Comparison of ENCODE assay signal across 29 cellular contexts in the genomic region with DNA sequence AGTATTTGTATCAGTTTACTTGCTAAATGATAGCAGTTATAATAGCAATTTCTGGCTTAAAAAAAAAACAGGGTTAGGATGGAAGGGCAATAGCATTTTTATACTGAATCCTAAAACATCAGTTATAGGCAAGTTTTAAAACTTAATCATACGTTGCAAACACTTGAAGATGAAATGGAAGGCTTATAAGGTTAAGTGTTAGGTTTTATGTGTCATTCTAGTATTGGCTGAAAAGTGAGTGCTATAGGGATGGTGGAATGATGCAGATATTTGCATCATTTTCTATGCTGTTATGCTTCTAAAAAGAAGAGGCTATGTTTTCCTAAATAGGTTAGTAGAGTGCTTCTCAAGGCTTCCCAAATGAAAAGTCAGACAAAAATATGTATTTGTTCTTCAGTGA.
"Had no signal": no experiment of that assay in that cellular context is flagged by ENCODE, and none has a peak within 500 bp of the region (broad histone marks: within the 10 kb centered on the region; RNA-seq: fewer than 3 reads in every experiment).

No MANE protein-coding gene starts in this region.

- H3K9me3 ChIP-seq: esophagus muscularis mucosa, heart right ventricle, neutrophil, ovary, psoas muscle, sigmoid colon, uterus had no signal

- H3K4me3 Mint-ChIP-seq: activated naive CD8-positive, alpha-beta T cell treated with anti-CD3 and anti-CD28 coated beads, Interleukin-2, amount 10 ng/mL, durations not matched to agents 7 days and 5 days; activated T-cell treated with anti-CD3 and anti-CD28 coated beads, Interleukin-2, amount 50 U/mL, for 4 hours; dendritic cell treated with granulocyte-macrophage colony-stimulating factor and Interleukin-4, amounts not matched to agents 40 ng/mL and 50 ng/mL, for 4 days; mesothelial cell of epicardium; naive B cell; nephron progenitor cell; stimulated activated memory B cell treated with anti-CD40 and anti-IgM and Interleukin-4, amounts not matched to agents 10 μg/mL and 1 μg/mL and 100 μg/mL, for 72 hours; stimulated activated naive CD8-positive, alpha-beta T cell treated with anti-CD3 and anti-CD28 coated beads, Interleukin-15, amount 100 ng/mL, for 72 hours; T-helper 1 cell treated with Interleukin-12 subunit alpha and Interleukin-12 subunit beta and Interleukin-4 antibody, amounts not matched to agents 30 μg/mL and 1 μg/mL, for 36 hours; type B pancreatic cell had no signal

- DNase-seq: activated CD4-positive, alpha-beta T cell treated with anti-CD3 and anti-CD28 coated beads for 1 hour; activated CD4-positive, alpha-beta T cell treated with anti-CD3 and anti-CD28 coated beads, Interleukin-2, amount 50 U/mL, for 1 hour; activated CD8-positive, alpha-beta memory T cell treated with anti-CD3 and anti-CD28 coated beads, Interleukin-2, amount 50 U/mL, for 4 hours; activated effector memory CD4-positive, alpha-beta T cell treated with Interleukin-2 at 50 U/mL for 16 hours; activated naive CD4-positive, alpha-beta T cell treated with Interleukin-2 at 50 U/mL for 16 hours; activated naive CD8-positive, alpha-beta T cell treated with anti-CD3 and anti-CD28 coated beads, Interleukin-2, amount 10 ng/mL, durations not matched to agents 7 days and 5 days; activated T-cell treated with anti-CD3 and anti-CD28 coated beads, Interleukin-2, amount 50 U/mL, for 4 hours; amniotic stem cell; brain microvascular endothelial cell; foreskin keratinocyte; heart right ventricle; naive B cell; nephron progenitor cell; ovary; psoas muscle; sigmoid colon; small intestine; stimulated activated CD4-positive, alpha-beta T cell treated with anti-CD3 and anti-CD28 coated beads, Interleukin-4, amount 100 ng/mL, for 24 hours; stimulated activated naive CD8-positive, alpha-beta T cell treated with anti-CD3 and anti-CD28 coated beads, Interleukin-15, amount 100 ng/mL, for 72 hours; substantia nigra; T-helper 9 cell; uterus had no signal

- H3K36me3 ChIP-seq: brain microvascular endothelial cell, neutrophil, ovary, uterus had no signal

- ATAC-seq: activated T-cell treated with anti-CD3 and anti-CD28 coated beads, Interleukin-2, amount 50 U/mL, for 4 hours; foreskin keratinocyte; heart right ventricle; psoas muscle; stimulated activated memory B cell treated with anti-CD40 and anti-IgM and Interleukin-4, amounts not matched to agents 10 μg/mL and 1 μg/mL and 100 μg/mL, for 72 hours; stimulated activated naive CD8-positive, alpha-beta T cell treated with anti-CD3 and anti-CD28 coated beads, Interleukin-15, amount 100 ng/mL, for 72 hours had no signal

- H3K4me3 ChIP-seq: esophagus muscularis mucosa, heart right ventricle, ovary, psoas muscle, sigmoid colon, uterus had no signal

- H3K9me3 Mint-ChIP-seq: activated naive CD8-positive, alpha-beta T cell treated with anti-CD3 and anti-CD28 coated beads, Interleukin-2, amount 10 ng/mL, durations not matched to agents 7 days and 5 days; activated T-cell treated with anti-CD3 and anti-CD28 coated beads, Interleukin-2, amount 50 U/mL, for 4 hours; dendritic cell treated with granulocyte-macrophage colony-stimulating factor and Interleukin-4, amounts not matched to agents 40 ng/mL and 50 ng/mL, for 4 days; naive B cell; nephron progenitor cell; stimulated activated memory B cell treated with anti-CD40 and anti-IgM and Interleukin-4, amounts not matched to agents 10 μg/mL and 1 μg/mL and 100 μg/mL, for 72 hours; stimulated activated naive CD8-positive, alpha-beta T cell treated with anti-CD3 and anti-CD28 coated beads, Interleukin-15, amount 100 ng/mL, for 72 hours; T-helper 1 cell treated with Interleukin-12 subunit alpha and Interleukin-12 subunit beta and Interleukin-4 antibody, amounts not matched to agents 30 μg/mL and 1 μg/mL, for 36 hours; type B pancreatic cell had no signal

- H3K27ac ChIP-seq: brain microvascular endothelial cell, esophagus muscularis mucosa, foreskin keratinocyte, heart right ventricle, neutrophil, ovary, psoas muscle, sigmoid colon, uterus had no signal

- H3K27ac Mint-ChIP-seq: activated naive CD8-positive, alpha-beta T cell treated with anti-CD3 and anti-CD28 coated beads, Interleukin-2, amount 10 ng/mL, durations not matched to agents 7 days and 5 days; dendritic cell treated with granulocyte-macrophage colony-stimulating factor and Interleukin-4, amounts not matched to agents 40 ng/mL and 50 ng/mL, for 4 days; nephron progenitor cell; stimulated activated memory B cell treated with anti-CD40 and anti-IgM and Interleukin-4, amounts not matched to agents 10 μg/mL and 1 μg/mL and 100 μg/mL, for 72 hours; stimulated activated naive CD8-positive, alpha-beta T cell treated with anti-CD3 and anti-CD28 coated beads, Interleukin-15, amount 100 ng/mL, for 72 hours; T-helper 1 cell treated with Interleukin-12 subunit alpha and Interleukin-12 subunit beta and Interleukin-4 antibody, amounts not matched to agents 30 μg/mL and 1 μg/mL, for 36 hours had no signal

- H3K27me3 Mint-ChIP-seq: activated naive CD8-positive, alpha-beta T cell treated with anti-CD3 and anti-CD28 coated beads, Interleukin-2, amount 10 ng/mL, durations not matched to agents 7 days and 5 days; dendritic cell treated with granulocyte-macrophage colony-stimulating factor and Interleukin-4, amounts not matched to agents 40 ng/mL and 50 ng/mL, for 4 days; naive B cell; stimulated activated memory B cell treated with anti-CD40 and anti-IgM and Interleukin-4, amounts not matched to agents 10 μg/mL and 1 μg/mL and 100 μg/mL, for 72 hours; stimulated activated naive CD8-positive, alpha-beta T cell treated with anti-CD3 and anti-CD28 coated beads, Interleukin-15, amount 100 ng/mL, for 72 hours; type B pancreatic cell had no signal
